ENCODE assay signal across 8 cellular contexts in the genomic region with DNA sequence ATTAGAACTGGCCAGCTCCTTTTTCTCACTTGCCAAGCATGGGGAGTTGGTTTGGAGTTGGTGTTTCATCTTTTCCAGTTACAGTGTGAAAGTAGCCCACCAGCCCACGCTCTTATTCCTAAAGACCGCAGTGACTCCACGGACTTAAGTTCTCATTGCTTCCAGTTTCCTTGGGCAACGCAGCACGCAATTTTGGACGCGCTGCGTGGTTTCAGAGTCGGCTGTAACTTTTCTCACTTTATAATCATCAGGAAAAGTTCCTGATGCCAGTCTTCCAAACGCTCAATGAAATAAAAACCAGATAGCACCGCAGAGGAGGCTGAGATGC. TPM values are rescaled to one million over a fixed set of nuclear protein-coding genes. Genes with fewer than 3 reads are reported as not detected.
A peak's percentile ranks its signal among the peaks of the same experiment; 100 is the strongest.
DNase-seq lines count a peak whose midpoint lies in the region; ATAC-seq, FAIRE-seq and TF ChIP-seq lines count a peak whose summit lies in the region.

No MANE protein-coding gene starts in this region.

- no peak for TF ChIP-seq RAD21 in GM12878 (IDR thresholded peaks at IDR 0.05; ENCODE audit: insufficient read depth, low read depth, low read length)

- peak; percentile 7 for ATAC-seq in GM21360 (IDR thresholded peaks at IDR 0.05; ENCODE audit: unreplicated experiment)
- peak; percentile 1; the same call in 2 of the 3 replicates for ATAC-seq in GM12878

- CTCF ChIA-PET in GM12878 (lab: Yijun Ruan, JAX) = interaction anchor here (0.7 to 1.5 kb wide), 7 partner anchors 23 to 177 kb away, joined by 3 to 11 read pairs (median 3); a partner anchor contains a TSS

- RAD21 ChIA-PET in GM12878 (lab: Charles Lee; ENCODE audit: unreplicated experiment) = interaction anchor here (0.6 to 3.1 kb wide), 3 partner anchors 102 to 252 kb away, joined by 3 to 14 read pairs (median 4); no protein-coding TSS in a partner anchor

- TF ChIP-seq EP300 in GM12878 (IDR thresholded peaks at IDR 0.05; ENCODE audit: borderline replicate concordance in 1 of 2, control insufficient read depth in 1 of 2, low read depth in 2 of 2, low read length in 2 of 2) = no peak

- H3K9me2 ChIP-seq in Loucy (replicated peaks; ENCODE audit: low read depth, low read length) = no peaks in the 10 kb centered on the region; the same call in 1 of the 2 replicates

- no peaks in the 10 kb centered on the region for H3K9me3 ChIP-seq in Loucy (ENCODE audit: insufficient read depth, low read depth, low read length)
- no peaks in the 10 kb centered on the region for H3K9me3 ChIP-seq in GM12878 (replicated peaks; ENCODE audit: control insufficient read depth, insufficient read depth, low read length)

- no peak for FAIRE-seq in GM12878 (lab: Jason Lieb, UNC)

- peak overlapping the region; percentile 79 for H3K9ac ChIP-seq in Loucy (ENCODE audit: low read depth, low read length, poor library complexity, severe bottlenecking)
- peak overlapping the region; percentile 84 for H3K9ac ChIP-seq in GM12878 (ENCODE audit: control insufficient read depth, insufficient read depth, low read length)

- TSS peak; percentile 94 for BruUV-seq in GM12878 (replicated peaks; lab: Mats Ljungman, UMichigan)

- in situ Hi-C loops in GM12878 (cut with MboI) = no loop called here

- H3K27ac ChIP-seq in C4-2B (peak overlapping the region; percentile 90), GM12878 (ENCODE audit: control insufficient read depth, insufficient read depth) (peak overlapping the region; percentile 76), layer of hippocampus (ENCODE audit: low read depth, low read length) (peak overlapping the region; percentile 85)

- H3K4me2 ChIP-seq in Loucy (ENCODE audit: low read depth, low read length, poor library complexity, severe bottlenecking) (peak overlapping the region; percentile 87), GM12878 (ENCODE audit: control insufficient read depth, insufficient read depth) (peak overlapping the region; percentile 95)

- peak overlapping the region; percentile 92 for H3K4me3 ChIP-seq in Loucy (ENCODE audit: low read length, poor library complexity, severe bottlenecking)
- H3K4me3 ChIP-seq in GM12878 = peak overlapping the region; percentile 83

- H3K36me3 ChIP-seq in Loucy (ENCODE audit: insufficient read depth, low read length) = no peaks in the 10 kb centered on the region
- no peaks in the 10 kb centered on the region for H3K36me3 ChIP-seq in GM12878 (ENCODE audit: control insufficient read depth in 2 of 2, insufficient read depth in 2 of 2, low read length in 1 of 2)

- intact Hi-C loops in GM12878 (cut with micrococcal nuclease; ENCODE audit: unreplicated experiment) = no loop called here

- no peak for TF ChIP-seq POLR2A in GM12878 (IDR thresholded peaks at IDR 0.05; ENCODE audit: low read depth, low read length)

- peak overlapping the region; percentile 100 for H2AFZ ChIP-seq in Loucy (ENCODE audit: low read length)
- peak overlapping the region; percentile 99 for H2AFZ ChIP-seq in GM12878 (ENCODE audit: control insufficient read depth, low read depth, low read length)

- SMC1A ChIA-PET in GM12878 (lab: Charles Lee; ENCODE audit: uncharacterized antibody, unreplicated experiment) = interaction anchor here (0.6 to 1.9 kb wide), 6 partner anchors 18 to 1278 kb away, joined by 3 to 4 read pairs (median 3); no protein-coding TSS in a partner anchor

- TF ChIP-seq CTCF in C4-2B (conservative IDR thresholded peaks at IDR 0.05) = no peak
- TF ChIP-seq CTCF in Loucy (conservative IDR thresholded peaks at IDR 0.05; ENCODE audit: low read length) = no peak
- TF ChIP-seq CTCF in GM12878 (IDR thresholded peaks at IDR 0.05 in 2 of 3, conservative IDR thresholded peaks at IDR 0.05 in 1 of 3; ENCODE audit: control insufficient read depth in 2 of 3, extremely low read depth in 1 of 3, insufficient read depth in 1 of 3, low read depth in 3 of 3, low read length in 3 of 3) = no peak

- WGBS in GM12878 (ENCODE audit: insufficient coverage, insufficient replicate concordance, low lambda C conversion rate, missing lambda C conversion rate) = under 1% methylated on average over 11 of the region's 11 CpGs

- POLR2A ChIA-PET in GM12878 (lab: Charles Lee) = interaction anchor here (0.6 to 1.7 kb wide), 4 partner anchors 21 to 335 kb away, joined by 3 to 4 read pairs (median 3); a partner anchor contains a TSS

- 0 out of 2 replicates have a peak, but pooled peaks cover 5% of the 10 kb centered on the region for H3F3A ChIP-seq in Loucy (ENCODE audit: low read depth)

- H3K27me3 ChIP-seq in Loucy (ENCODE audit: insufficient read depth, low read length, poor library complexity, severe bottlenecking) = peaks cover 43% of the 10 kb centered on the region
- no peaks in the 10 kb centered on the region for H3K27me3 ChIP-seq in GM12878 (replicated peaks in 1 of 2; ENCODE audit: control insufficient read depth in 2 of 2, insufficient read depth in 2 of 2, low read length in 1 of 2)
- no peaks in the 10 kb centered on the region for H3K27me3 ChIP-seq in layer of hippocampus (ENCODE audit: control insufficient read depth, insufficient read depth, low read length)

- H3K79me2 ChIP-seq in Loucy (ENCODE audit: insufficient read depth, low read length) (no peaks in the 10 kb centered on the region), GM12878 (ENCODE audit: control insufficient read depth, insufficient read depth, low read length) (peaks cover 5% of the 10 kb centered on the region)

- H3K4me1 ChIP-seq in Loucy (ENCODE audit: insufficient read depth, low read length, poor library complexity, severe bottlenecking) (peaks cover 12% of the 10 kb centered on the region), GM12878 (ENCODE audit: control insufficient read depth, insufficient read depth, low read length) (no peaks in the 10 kb centered on the region)

- DNase-seq in GM12878 (ENCODE audit: low read depth, low spot score) = no peak
- DNase-seq in stimulated activated CD4-positive, alpha-beta T cell treated with anti-CD3 and anti-CD28 coated beads, TNF-alpha, amount 100 ng/mL, for 24 hours (ENCODE audit: low read depth in 3 of 3) = peak in 2 of 3 experiments; percentile 9 to 18
- DNase-seq in GM19240 (ENCODE audit: insufficient read length, low spot score) = no peak
- DNase-seq in cerebellum (ENCODE audit: low spot score) = no peak

- H4K20me1 ChIP-seq in Loucy (ENCODE audit: insufficient read depth, low read length, poor library complexity, severe bottlenecking) (no peaks in the 10 kb centered on the region), GM12878 (ENCODE audit: control insufficient read depth, insufficient read depth) (no peaks in the 10 kb centered on the region)

TF ChIP-seq in GM12878, 131 proteins besides CTCF, POLR2A, EP300 and RAD21 (continues in another document):
- TF ChIP-seq IRF4 (IDR thresholded peaks at IDR 0.05; ENCODE audit: low read depth, low read length) (no peak), NRF1 (conservative IDR thresholded peaks at IDR 0.05; ENCODE audit: low read depth, low read length) (no peak), HDAC2 (IDR thresholded peaks at IDR 0.05) (no peak), RFX5 (IDR thresholded peaks at IDR 0.05; ENCODE audit: low read depth, low read length) (no peak)
- TF ChIP-seq, protein P1, sequence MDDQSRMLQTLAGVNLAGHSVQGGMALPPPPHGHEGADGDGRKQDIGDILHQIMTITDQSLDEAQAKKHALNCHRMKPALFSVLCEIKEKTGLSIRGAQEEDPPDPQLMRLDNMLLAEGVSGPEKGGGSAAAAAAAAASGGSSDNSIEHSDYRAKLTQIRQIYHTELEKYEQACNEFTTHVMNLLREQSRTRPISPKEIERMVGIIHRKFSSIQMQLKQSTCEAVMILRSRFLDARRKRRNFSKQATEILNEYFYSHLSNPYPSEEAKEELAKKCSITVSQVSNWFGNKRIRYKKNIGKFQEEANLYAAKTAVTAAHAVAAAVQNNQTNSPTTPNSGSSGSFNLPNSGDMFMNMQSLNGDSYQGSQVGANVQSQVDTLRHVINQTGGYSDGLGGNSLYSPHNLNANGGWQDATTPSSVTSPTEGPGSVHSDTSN (IDR thresholded peaks at IDR 0.05; ENCODE audit: insufficient replicate concordance, low read depth, low read length) = no peak

RNA-seq across cellular contexts. Expression of a gene that starts 0.4 kb away (rescaled TPM):
- 10.3 and 11.1 TPM in 2 replicates for total RNA-seq in GM12878 (2013; cell fraction: nucleolus; rRNA removed)
- 11.0 and 12.4 TPM in 2 replicates for total RNA-seq in GM12878 (2014; rRNA removed)
- total RNA-seq in GM12878 (2014; rRNA removed; fragmentation: Illumina TruSeq; extraction: Trizol) = 6.8 and 7.6 TPM in 2 replicates
- 5.9 and 6.7 TPM in 2 replicates for total RNA-seq in GM12878 (2021)
- 3.9 TPM for polyA plus RNA-seq in GM12878 (2011; ENCODE audit: low read depth)
- polyA plus RNA-seq in GM12878 (2011; rRNA removed) = 11.6 and 14.8 TPM in 2 replicates
- polyA plus RNA-seq in GM12878 (2011; cell fraction: cytosol; rRNA removed) = 8.9 and 9.0 TPM in 2 replicates
- polyA plus RNA-seq in GM12878 (2011; cell fraction: nucleus; rRNA removed) = 5.6 and 6.5 TPM in 2 replicates
- polyA plus RNA-seq in GM12878 (2012) = 4.4 and 5.8 TPM in 2 replicates
- 6.1 and 7.7 TPM in 2 replicates for polyA plus RNA-seq in GM12878 (2014; fragmentation: Illumina TruSeq; extraction: Trizol)
- 1 to 10 TPM in 1 of 2 experiments, under 1 TPM in 1; 0.58 to 2.7 TPM for polyA plus RNA-seq in GM12878 (2014; fragmentation: Nextera tagmentation; extraction: Ambion mirVana)
- polyA plus RNA-seq in GM12878 (2014; rRNA removed) = 10.9 and 12.4 TPM in 2 replicates
- polyA plus RNA-seq in GM12878 (2016; fragmentation: Nextera tagmentation; extraction: Ambion mirVana) = 10 to 100 TPM; 10.9 to 12.3 TPM
- polyA minus RNA-seq in GM12878 (2011; rRNA and poly(A)+ RNA removed) = 6.7 and 7.0 TPM in 2 replicates
- 2.9 and 3.5 TPM in 2 replicates for polyA minus RNA-seq in GM12878 (2011; cell fraction: cytosol; rRNA and poly(A)+ RNA removed)
- polyA minus RNA-seq in GM12878 (2011; cell fraction: nucleus; rRNA and poly(A)+ RNA removed) = 5.9 and 11.9 TPM in 2 replicates
- 7.0 TPM for total RNA-seq in cerebellum

RNA-seq across cellular contexts. Expression of a gene that starts 29.7 kb away (rescaled TPM):
- total RNA-seq in GM12878 (2013; cell fraction: nucleolus; rRNA removed) = 212 and 228 TPM in 2 replicates
- 28.9 and 33.4 TPM in 2 replicates for total RNA-seq in GM12878 (2014; rRNA removed)
- 31.4 and 32.6 TPM in 2 replicates for total RNA-seq in GM12878 (2014; rRNA removed; fragmentation: Illumina TruSeq; extraction: Trizol)
- 31.6 TPM in 2 replicates for total RNA-seq in GM12878 (2021)
- polyA plus RNA-seq in GM12878 (2011; ENCODE audit: low read depth) = 33.8 TPM
- polyA plus RNA-seq in GM12878 (2011; rRNA removed) = 34.3 and 46.0 TPM in 2 replicates
- 15.7 and 17.7 TPM in 2 replicates for polyA plus RNA-seq in GM12878 (2011; cell fraction: cytosol; rRNA removed)
- polyA plus RNA-seq in GM12878 (2011; cell fraction: nucleus; rRNA removed) = 23.9 and 28.8 TPM in 2 replicates
- 20.4 and 35.3 TPM in 2 replicates for polyA plus RNA-seq in GM12878 (2012)
- polyA plus RNA-seq in GM12878 (2014; fragmentation: Illumina TruSeq; extraction: Trizol) = 30.9 and 39.1 TPM in 2 replicates
- polyA plus RNA-seq in GM12878 (2014; fragmentation: Nextera tagmentation; extraction: Ambion mirVana) = 10 to 100 TPM in 1 of 2 experiments, 1 to 10 TPM in 1; 5.4 to 11.1 TPM
- polyA plus RNA-seq in GM12878 (2014; rRNA removed) = 17.5 and 18.2 TPM in 2 replicates
- polyA plus RNA-seq in GM12878 (2016; fragmentation: Nextera tagmentation; extraction: Ambion mirVana) = 10 to 100 TPM in 1 of 2 experiments, 1 to 10 TPM in 1; 8.3 to 23.9 TPM
- 49.0 and 54.4 TPM in 2 replicates for polyA minus RNA-seq in GM12878 (2011; rRNA and poly(A)+ RNA removed)
- polyA minus RNA-seq in GM12878 (2011; cell fraction: cytosol; rRNA and poly(A)+ RNA removed) = 16.2 and 17.7 TPM in 2 replicates
- polyA minus RNA-seq in GM12878 (2011; cell fraction: nucleus; rRNA and poly(A)+ RNA removed) = 40.9 and 59.3 TPM in 2 replicates
- 12.5 TPM for total RNA-seq in cerebellum

Comparison
In these comparisons a context has a peak if more than half of its experiments do, and no peak if none do; other contexts are left out.
1. DNase-seq: peak in stimulated activated CD4-positive, alpha-beta T cell treated with anti-CD3 and anti-CD28 coated beads, TNF-alpha, amount 100 ng/mL, for 24 hours (2 of 3); none in GM12878 (single experiment), GM19240 (single experiment) and cerebellum (single experiment).
2. Peak in every context shown above with its lines, with median percentiles within 50 percentile points of each other: H3K27ac ChIP-seq.